ENCODE assay signal across 23 cellular contexts in genomic region chr11:130911306-130911705, GRCh38.
"Had no signal": no experiment of that assay in that cellular context is flagged by ENCODE, and none has a peak within 500 bp of the region (broad histone marks: within the 10 kb centered on the region; RNA-seq: fewer than 3 reads in every experiment).

No MANE protein-coding gene starts in this region.

- DNase-seq: colonic mucosa; dermis blood vessel endothelial cell; effector memory CD4-positive, alpha-beta T cell; erythroblast; hypothalamus; mesenchymal stem cell; mucosa of descending colon; naive B cell; stimulated activated CD4-positive, alpha-beta T cell treated with anti-CD3 and anti-CD28 coated beads, Interleukin-2, amount 100 ng/mL, for 24 hours; stimulated activated CD4-positive, alpha-beta T cell treated with anti-CD3 and anti-CD28 coated beads, Interleukin-4, amount 100 ng/mL, for 4 hours; stimulated activated naive CD8-positive, alpha-beta T cell treated with anti-CD3 and anti-CD28 coated beads, Interleukin-15, Interleukin-2, amounts not matched to agents 100 U/mL and 50 U/mL, for 24 hours; substantia nigra; testis; tibial artery had no signal

- H3K27ac Mint-ChIP-seq: mesothelial cell of epicardium; natural killer cell treated with Interleukin-12 subunit alpha and Interleukin-12 subunit beta and Interleukin-15 and Interleukin-18, amount 100 ng/mL, for 72 hours; neural progenitor cell; progenitor cell of endocrine pancreas; stimulated activated memory B cell treated with anti-CD40 and anti-IgM and Interleukin-4, amounts not matched to agents 10 μg/mL and 1 μg/mL and 100 μg/mL, for 72 hours had no signal

- H3K4me1 ChIP-seq: parathyroid adenoma had no signal

- H3K27me3 Mint-ChIP-seq: naive B cell; natural killer cell treated with Interleukin-12 subunit alpha and Interleukin-12 subunit beta and Interleukin-15 and Interleukin-18, amount 100 ng/mL, for 72 hours; progenitor cell of endocrine pancreas; stimulated activated memory B cell treated with anti-CD40 and anti-IgM and Interleukin-4, amounts not matched to agents 10 μg/mL and 1 μg/mL and 100 μg/mL, for 72 hours had no signal

- H3K27me3 ChIP-seq: colonic mucosa, neural progenitor cell, testis, tibial artery, upper lobe of left lung had no signal

- ATAC-seq: left lobe of liver; mucosa of descending colon; natural killer cell treated with Interleukin-12 subunit alpha and Interleukin-12 subunit beta and Interleukin-15 and Interleukin-18, amount 100 ng/mL, for 72 hours; sciatic nerve; stimulated activated memory B cell treated with anti-CD40 and anti-IgM and Interleukin-4, amounts not matched to agents 10 μg/mL and 1 μg/mL and 100 μg/mL, for 72 hours; stimulated activated naive CD8-positive, alpha-beta T cell treated with anti-CD3 and anti-CD28 coated beads, Interleukin-15, Interleukin-2, amounts not matched to agents 100 U/mL and 50 U/mL, for 24 hours had no signal

- H3K9me3 Mint-ChIP-seq: mesothelial cell of epicardium; natural killer cell treated with Interleukin-12 subunit alpha and Interleukin-12 subunit beta and Interleukin-15 and Interleukin-18, amount 100 ng/mL, for 72 hours; neural progenitor cell had no signal

- H3K9me3 ChIP-seq: colonic mucosa, mucosa of descending colon, testis, tibial artery, upper lobe of left lung had no signal

- H3K4me3 Mint-ChIP-seq: mesothelial cell of epicardium; naive B cell; natural killer cell treated with Interleukin-12 subunit alpha and Interleukin-12 subunit beta and Interleukin-15 and Interleukin-18, amount 100 ng/mL, for 72 hours; neural progenitor cell; stimulated activated memory B cell treated with anti-CD40 and anti-IgM and Interleukin-4, amounts not matched to agents 10 μg/mL and 1 μg/mL and 100 μg/mL, for 72 hours had no signal

- H3K27ac ChIP-seq: colonic mucosa, neural progenitor cell, parathyroid adenoma, testis, upper lobe of left lung had no signal

- H3K4me3 ChIP-seq: colonic mucosa, mucosa of descending colon, neural progenitor cell, testis, tibial artery, upper lobe of left lung had no signal
